In genomic region chr19:15417699-15418098, GRCh38 we compare ENCODE assay signal across 8 cellular contexts. TPM values are rescaled to one million over a fixed set of nuclear protein-coding genes. Genes with fewer than 3 reads are reported as not detected.
A peak's percentile ranks its signal among the peaks of the same experiment; 100 is the strongest.
DNase-seq lines count a peak whose midpoint lies in the region; ATAC-seq, FAIRE-seq and TF ChIP-seq lines count a peak whose summit lies in the region.

No MANE protein-coding gene starts in this region.

- intact Hi-C loops in colonic mucosa (cut with DNase I), result no loop called here

- H3K4me1 ChIP-seq in CD8-positive, alpha-beta memory T cell (ENCODE audit: insufficient read depth, low read length), result peaks cover 49% of the 10 kb centered on the region
- peaks cover 18% of the 10 kb centered on the region for H3K4me1 ChIP-seq in colonic mucosa
- H3K4me1 ChIP-seq in mucosa of stomach (ENCODE audit: control insufficient read depth, insufficient read depth, low read length), result peaks cover 34% of the 10 kb centered on the region

- no peaks in the 10 kb centered on the region for H3K9me3 ChIP-seq in CD8-positive, alpha-beta memory T cell (ENCODE audit: low read length)
- H3K9me3 ChIP-seq in colonic mucosa, result no peaks in the 10 kb centered on the region
- H3K9me3 ChIP-seq in mucosa of stomach (ENCODE audit: control insufficient read depth, low read length), result no peaks in the 10 kb centered on the region

- no peak for DNase-seq in CD8-positive, alpha-beta memory T cell
- DNase-seq in NAMALWA (ENCODE audit: low spot score) (peak; percentile 34), colonic mucosa (no peak), T-helper 9 cell (no peak), HTR-8/SVneo (ENCODE audit: insufficient read length, low spot score) (no peak)
- no peak for DNase-seq in stimulated activated CD4-positive, alpha-beta T cell treated with anti-CD3 and anti-CD28 coated beads, Interleukin-2, amount 100 ng/mL, for 24 hours

- TF ChIP-seq CTCF in colonic mucosa (IDR thresholded peaks at IDR 0.05), result no peak

- POLR2A ChIA-PET in CD8-positive, alpha-beta memory T cell (lab: Charles Lee), result interaction anchor here (0.6 to 3.1 kb wide), 4 partner anchors 38 to 245 kb away, joined by 6 to 61 read pairs (median 21); partner anchors contain the start of genes AKAP8 and RASAL3

- FAIRE-seq in HTR-8/SVneo (lab: Jason Lieb, UNC), result no peak

- H3K27ac ChIP-seq in CD8-positive, alpha-beta memory T cell (ENCODE audit: low read depth, low read length), result peak overlapping the region; percentile 81
- H3K27ac ChIP-seq in colonic mucosa, result no peak overlapping the region

- peaks cover 0 to 38% (median 2%) of the 10 kb centered on the region in 3 donors for H3K36me3 Mint-ChIP-seq in CD8-positive, alpha-beta memory T cell

- H3K27me3 ChIP-seq in CD8-positive, alpha-beta memory T cell (ENCODE audit: insufficient read depth, low read length, poor library complexity, severe bottlenecking), result no peaks in the 10 kb centered on the region
- H3K27me3 ChIP-seq in colonic mucosa (no peaks in the 10 kb centered on the region), mucosa of stomach (ENCODE audit: control insufficient read depth, insufficient read depth, low read length) (no peaks in the 10 kb centered on the region)

- H3K4me1 Mint-ChIP-seq in CD8-positive, alpha-beta memory T cell, result peaks cover 44 to 62% (median 56%) of the 10 kb centered on the region in 3 donors

- ATAC-seq in GM21576 (IDR thresholded peaks at IDR 0.05; ENCODE audit: unreplicated experiment), result no peak

- H3K27ac Mint-ChIP-seq in CD8-positive, alpha-beta memory T cell, result peak overlapping the region; percentile 87 to 99 (median 98)

- CTCF ChIA-PET in CD8-positive, alpha-beta memory T cell (lab: Charles Lee), result interaction anchor here (1.1 to 5.0 kb wide), 4 partner anchors 38 to 241 kb away, joined by 3 to 183 read pairs (median 19); partner anchors contain the start of gene AKAP8

- H3K4me3 Mint-ChIP-seq in CD8-positive, alpha-beta memory T cell, result peak overlapping the region; percentile 94 to 100 (median 98)

- no peaks in the 10 kb centered on the region for H3K36me3 ChIP-seq in CD8-positive, alpha-beta memory T cell (ENCODE audit: insufficient read depth, low read length)
- H3K36me3 ChIP-seq in colonic mucosa (no peaks in the 10 kb centered on the region), mucosa of stomach (ENCODE audit: control insufficient read depth, insufficient read depth, low read length) (no peaks in the 10 kb centered on the region)

- peaks cover 0 to 3% of the 10 kb centered on the region in 2 donors for H3K27me3 Mint-ChIP-seq in CD8-positive, alpha-beta memory T cell

- H3K9ac ChIP-seq in colonic mucosa (ENCODE audit: low read depth in 2 of 2, low read length in 2 of 2), result peak overlapping the region; percentile 90 to 95
- H3K9ac ChIP-seq in mucosa of stomach (ENCODE audit: low read length), result peak overlapping the region; percentile 94

- no peaks in the 10 kb centered on the region for H3K9me3 Mint-ChIP-seq in CD8-positive, alpha-beta memory T cell

- peak overlapping the region; percentile 77 for H3K4me3 ChIP-seq in CD8-positive, alpha-beta memory T cell (ENCODE audit: low read length)
- peak overlapping the region; percentile 100 for H3K4me3 ChIP-seq in colonic mucosa
- H3K4me3 ChIP-seq in mucosa of stomach (ENCODE audit: low read length), result peak overlapping the region; percentile 92

RNA-seq across cellular contexts. Expression of gene AKAP8L, which starts 1.1 kb away (rescaled TPM):
- total RNA-seq in CD8-positive, alpha-beta memory T cell, result 10 to 100 TPM; 74.5 to 74.9 TPM
- 69.8 TPM for polyA plus RNA-seq in CD8-positive, alpha-beta memory T cell
- 10 to 100 TPM; 63.5 to 70.2 TPM for total RNA-seq in colonic mucosa

RNA-seq across cellular contexts. Expression of gene WIZ, which starts 32.1 kb away (rescaled TPM):
- total RNA-seq in CD8-positive, alpha-beta memory T cell, result 10 to 100 TPM; 28.9 to 31.2 TPM
- 1.8 TPM for polyA plus RNA-seq in CD8-positive, alpha-beta memory T cell
- 10 to 100 TPM; 18.3 to 31.2 TPM for total RNA-seq in colonic mucosa

RNA-seq across cellular contexts. Expression of gene AKAP8, which starts 38.1 kb away (rescaled TPM):
- total RNA-seq in CD8-positive, alpha-beta memory T cell, result 10 to 100 TPM; 48.6 to 59.8 TPM
- polyA plus RNA-seq in CD8-positive, alpha-beta memory T cell, result 22.3 TPM
- 10 to 100 TPM; 37.0 to 55.2 TPM for total RNA-seq in colonic mucosa

RNA-seq across cellular contexts. Expression of gene RASAL3, which starts 46.6 kb away (rescaled TPM):
- total RNA-seq in CD8-positive, alpha-beta memory T cell, result 100 to 1,000 TPM; 120 to 125 TPM
- 144 TPM for polyA plus RNA-seq in CD8-positive, alpha-beta memory T cell
- 1 to 10 TPM; 1.7 to 2.5 TPM for total RNA-seq in colonic mucosa
